ENCODE assay signal across 1 cellular context in genomic region chr1:207997486-207998268, GRCh38.
TF ChIP-seq lines count a peak whose summit lies in the region.

No MANE protein-coding gene starts in this region.

TF ChIP-seq in K562, 482 proteins besides CTCF, POLR2A, EP300 and RAD21 (continued from another document):
- TF ChIP-seq, protein P1, sequence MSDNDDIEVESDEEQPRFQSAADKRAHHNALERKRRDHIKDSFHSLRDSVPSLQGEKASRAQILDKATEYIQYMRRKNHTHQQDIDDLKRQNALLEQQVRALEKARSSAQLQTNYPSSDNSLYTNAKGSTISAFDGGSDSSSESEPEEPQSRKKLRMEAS (CRISPR knock-in tag; IDR thresholded peaks at IDR 0.05) = 0 out of 2 replicates have a peak, but pooled peaks have one; percentile 19
- no peak for TF ChIP-seq CBX3 (IDR thresholded peaks at IDR 0.05; ENCODE audit: borderline replicate concordance in 1 of 2, low read length in 2 of 2)
- TF ChIP-seq RCOR1 (IDR thresholded peaks at IDR 0.05; ENCODE audit: borderline replicate concordance in 1 of 2, low read depth in 2 of 2, low read length in 2 of 2) = peak in 1 of 2 experiments; percentile 41; a peak in 1 of 4 replicates
